ENCODE assay signal across 16 cellular contexts in the genomic region with DNA sequence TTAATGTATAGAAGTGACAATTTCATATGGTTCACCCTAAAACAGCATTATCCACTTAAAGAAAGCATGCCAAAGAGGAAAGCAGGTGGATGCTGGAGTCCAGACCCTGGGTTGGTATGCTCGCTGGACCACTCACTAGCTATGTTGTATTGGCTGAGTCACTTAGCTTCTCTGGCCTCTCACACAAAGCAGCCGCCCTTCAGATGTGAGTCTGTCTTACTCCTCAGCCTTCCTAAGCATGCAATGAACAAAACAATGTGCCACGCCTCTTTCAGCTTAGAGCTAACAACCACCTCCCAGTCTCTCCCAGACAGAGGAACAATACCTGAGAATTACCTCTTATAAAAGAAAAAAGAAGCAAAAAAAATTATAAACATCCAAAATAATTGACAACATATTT. TPM values are rescaled to one million over a fixed set of nuclear protein-coding genes. Genes with fewer than 3 reads are reported as not detected.
DNase-seq lines count a peak whose midpoint lies in the region; ATAC-seq, FAIRE-seq and TF ChIP-seq lines count a peak whose summit lies in the region.
"Had no signal": no experiment of that assay in that cellular context is flagged by ENCODE, and none has a peak within 500 bp of the region (broad histone marks: within the 10 kb centered on the region; RNA-seq: fewer than 3 reads in every experiment).

No MANE protein-coding gene starts in this region.

- peak; percentile 84 for FAIRE-seq in H54 (lab: Jason Lieb, UNC)
- no peak for FAIRE-seq in small intestine (lab: Jason Lieb, UNC)

- H3K27ac ChIP-seq in RWPE1 (no peak overlapping the region), hepatocyte (no peak overlapping the region), small intestine (ENCODE audit: low read depth in 1 of 2, low read length in 1 of 2) (no peak overlapping the region)
- H3K27ac ChIP-seq: brain microvascular endothelial cell, SK-N-MC, WERI-Rb-1 had no signal

- H3K9me3 ChIP-seq in hepatocyte (ENCODE audit: low read depth) (no peaks in the 10 kb centered on the region), small intestine (ENCODE audit: control insufficient read depth, low read depth) (no peaks in the 10 kb centered on the region)

- H3K4me2 ChIP-seq in hepatocyte: no peak overlapping the region

- H3K4me3 Mint-ChIP-seq in stimulated activated memory B cell treated with anti-CD40 and anti-IgM and Interleukin-4, amounts not matched to agents 10 μg/mL and 1 μg/mL and 100 μg/mL, for 72 hours: no peak overlapping the region

- CTCF ChIA-PET in RWPE1 (lab: Yijun Ruan, JAX): interaction anchor here (0.6 kb wide), 2 partner anchors 25 to 101 kb away, joined by 3 read pairs; no protein-coding TSS in a partner anchor

- H3K4me3 ChIP-seq in hepatocyte: no peak overlapping the region
- H3K4me3 ChIP-seq in small intestine (ENCODE audit: low read depth in 1 of 2, low read length in 2 of 2): no peak overlapping the region
- H3K4me3 ChIP-seq: SK-N-MC had no signal

- no peaks in the 10 kb centered on the region for H3K36me3 Mint-ChIP-seq in stimulated activated memory B cell treated with anti-CD40 and anti-IgM and Interleukin-4, amounts not matched to agents 10 μg/mL and 1 μg/mL and 100 μg/mL, for 72 hours

- no peak overlapping the region for H3K27ac Mint-ChIP-seq in stimulated activated memory B cell treated with anti-CD40 and anti-IgM and Interleukin-4, amounts not matched to agents 10 μg/mL and 1 μg/mL and 100 μg/mL, for 72 hours

- H3K36me3 ChIP-seq in hepatocyte (replicated peaks; ENCODE audit: insufficient read depth, low read depth) (no peaks in the 10 kb centered on the region), small intestine (ENCODE audit: control insufficient read depth in 2 of 2, insufficient read depth in 2 of 2, low read length in 2 of 2) (no peaks in the 10 kb centered on the region)
- H3K36me3 ChIP-seq: brain microvascular endothelial cell, WERI-Rb-1 had no signal

- H3K4me1 ChIP-seq in hepatocyte (ENCODE audit: insufficient read depth): no peaks in the 10 kb centered on the region
- no peaks in the 10 kb centered on the region for H3K4me1 ChIP-seq in small intestine (ENCODE audit: control insufficient read depth in 2 of 2, insufficient read depth in 1 of 2, low read depth in 1 of 2, low read length in 1 of 2)

- no peaks in the 10 kb centered on the region for H3K4me1 Mint-ChIP-seq in stimulated activated memory B cell treated with anti-CD40 and anti-IgM and Interleukin-4, amounts not matched to agents 10 μg/mL and 1 μg/mL and 100 μg/mL, for 72 hours

- TF ChIP-seq CTCF in RWPE1 (conservative IDR thresholded peaks at IDR 0.05; ENCODE audit: low read depth): no peak
- TF ChIP-seq CTCF in hepatocyte (IDR thresholded peaks at IDR 0.05; ENCODE audit: poor library complexity): no peak

- POLR2A ChIA-PET in RWPE1 (lab: Yijun Ruan, JAX; ENCODE audit: low non-redundant PET): no interaction called here

- no peaks in the 10 kb centered on the region for H3K9me2 ChIP-seq in hepatocyte (replicated peaks; ENCODE audit: insufficient read depth)

- no peaks in the 10 kb centered on the region for H3K79me2 ChIP-seq in hepatocyte

- TF ChIP-seq POLR2A in H54 (IDR thresholded peaks at IDR 0.05; ENCODE audit: low read depth, low read length): no peak

- H3K27me3 Mint-ChIP-seq in stimulated activated memory B cell treated with anti-CD40 and anti-IgM and Interleukin-4, amounts not matched to agents 10 μg/mL and 1 μg/mL and 100 μg/mL, for 72 hours: peaks cover 25% of the 10 kb centered on the region

- no peak for ATAC-seq in stimulated activated memory B cell treated with anti-CD40 and anti-IgM and Interleukin-4, amounts not matched to agents 10 μg/mL and 1 μg/mL and 100 μg/mL, for 72 hours

- no peak overlapping the region for H2AFZ ChIP-seq in hepatocyte

- no peaks in the 10 kb centered on the region for H3K9me3 Mint-ChIP-seq in stimulated activated memory B cell treated with anti-CD40 and anti-IgM and Interleukin-4, amounts not matched to agents 10 μg/mL and 1 μg/mL and 100 μg/mL, for 72 hours

- 62% methylated on average over 3 of the region's 3 CpGs for WGBS in hepatocyte (ENCODE audit: low lambda C conversion rate, missing lambda C conversion rate)
- 35 to 64% (median 61%) methylated on average over 3 of the region's 3 CpGs for WGBS in small intestine, 3 donors

- DNase-seq in AG08395 (ENCODE audit: low spot score): peak; percentile 53
- peak; percentile 61 for DNase-seq in H54 (ENCODE audit: insufficient read length, low spot score)
- peak; percentile 67 for DNase-seq in RWPE1 (ENCODE audit: low spot score)
- DNase-seq in hepatocyte (ENCODE audit: low spot score): peak; percentile 34
- DNase-seq in small intestine: no peak
- no peak for DNase-seq in NCI-H524 treated with DMSO at 0.1 percent for 48 hours (lab: John Stamatoyannopoulos, UW)
- no peak for DNase-seq in SIG-M5 treated with dmso at 0.1 percent for 504 hours (lab: John Stamatoyannopoulos, UW; ENCODE audit: unreplicated experiment)
- DNase-seq: activated gamma-delta T cell; brain microvascular endothelial cell; effector CD4-positive, alpha-beta T cell; NCI-H1930; NK-92 treated with Interleukin-12 subunit alpha and Interleukin-12 subunit beta, amount 100 ng/mL, for 24 hours; WERI-Rb-1 had no signal

- H3K27me3 ChIP-seq in hepatocyte (peaks cover 17% of the 10 kb centered on the region), small intestine (ENCODE audit: control insufficient read depth in 2 of 2, insufficient read depth in 2 of 2, low read length in 2 of 2) (peaks cover 0 to 1% of the 10 kb centered on the region in 2 donors)
- H3K27me3 ChIP-seq: brain microvascular endothelial cell had no signal

- H4K20me1 ChIP-seq in hepatocyte (ENCODE audit: insufficient read depth, poor library complexity, severe bottlenecking): no peaks in the 10 kb centered on the region

RNA-seq across cellular contexts. Expression of a gene that starts 29.4 kb away (rescaled TPM):
- total RNA-seq in hepatocyte: 0.20 and 0.30 TPM in 2 replicates
- polyA plus RNA-seq in hepatocyte (0.88 TPM in 1 of 2 replicates, not detected in the other), small intestine (not detected)
- total RNA-seq: fibroblast of villous mesenchyme had no signal

Comparison
In these comparisons a context has a peak if more than half of its experiments do, and no peak if none do; other contexts are left out.
1. DNase-seq: peak in AG08395 (single experiment), H54 (single experiment), RWPE1 (single experiment) and hepatocyte (single experiment); none in small intestine (single experiment), NCI-H524 treated with DMSO at 0.1 percent for 48 hours (single experiment) and SIG-M5 treated with dmso at 0.1 percent for 504 hours (single experiment).